In genomic region chrX:154812341-154813101, GRCh38 we compare ENCODE assay signal across 1 cellular context.
TF ChIP-seq lines count a peak whose summit lies in the region.

No MANE protein-coding gene starts in this region.

TF ChIP-seq in HEK293, 187 proteins besides CTCF, POLR2A, EP300 and RAD21 (continued from another document):
- TF ChIP-seq REST (tag by site-specific recombination; IDR thresholded peaks at IDR 0.05) (peak; percentile 65), ZNF146 (tag by site-specific recombination; IDR thresholded peaks at IDR 0.05) (no peak), ZNF510 (tag by site-specific recombination; IDR thresholded peaks at IDR 0.05; ENCODE audit: insufficient replicate concordance) (peak; percentile 48), ZNF214 (tag by site-specific recombination; IDR thresholded peaks at IDR 0.05; ENCODE audit: borderline replicate concordance) (no peak), ZNF518A (tag by site-specific recombination; conservative IDR thresholded peaks at IDR 0.05; ENCODE audit: low read depth) (peak; percentile 91), ZNF433 (tag by site-specific recombination; IDR thresholded peaks at IDR 0.05; ENCODE audit: low read depth) (0 out of 2 replicates have a peak, but pooled peaks have one; percentile 66), ZNF24 (tag by site-specific recombination; IDR thresholded peaks at IDR 0.05) (no peak), ZNF121 (tag by site-specific recombination; IDR thresholded peaks at IDR 0.05) (0 out of 2 replicates have a peak, but pooled peaks have one; percentile 17), RBAK (tag by site-specific recombination; IDR thresholded peaks at IDR 0.05) (peak; percentile 34; the same call in 1 of the 2 replicates), ZNF585B (tag by site-specific recombination; IDR thresholded peaks at IDR 0.05) (no peak), ZNF654 (tag by site-specific recombination; IDR thresholded peaks at IDR 0.05; ENCODE audit: low read depth) (peak; percentile 27), AEBP2 (tag by site-specific recombination; IDR thresholded peaks at IDR 0.05; ENCODE audit: borderline replicate concordance) (no peak), ZNF426 (tag by site-specific recombination; IDR thresholded peaks at IDR 0.05) (peak; percentile 82), ZNF394 (tag by site-specific recombination; IDR thresholded peaks at IDR 0.05; ENCODE audit: borderline replicate concordance) (peak; percentile 91), ZBTB21 (tag by site-specific recombination; IDR thresholded peaks at IDR 0.05) (0 out of 2 replicates have a peak, but pooled peaks have one; percentile 16), ZNF341 (tag by site-specific recombination; IDR thresholded peaks at IDR 0.05; ENCODE audit: low read depth) (0 out of 2 replicates have a peak, but pooled peaks have one; percentile 20), KLF9 (tag by site-specific recombination; IDR thresholded peaks at IDR 0.05; ENCODE audit: low read depth) (no peak), ZNF140 (tag by site-specific recombination; IDR thresholded peaks at IDR 0.05) (peak; percentile 60; the same call in 1 of the 2 replicates), ZNF549 (tag by site-specific recombination; IDR thresholded peaks at IDR 0.05) (no peak), ZNF623 (tag by site-specific recombination; IDR thresholded peaks at IDR 0.05) (peak; percentile 70), ZNF19 (tag by site-specific recombination; IDR thresholded peaks at IDR 0.05; ENCODE audit: low read depth) (0 out of 2 replicates have a peak, but pooled peaks have one; percentile 36), ZNF639 (tag by site-specific recombination; IDR thresholded peaks at IDR 0.05) (no peak), ZNF610 (tag by site-specific recombination; IDR thresholded peaks at IDR 0.05; ENCODE audit: borderline replicate concordance) (no peak), ZNF558 (tag by site-specific recombination; IDR thresholded peaks at IDR 0.05) (peak; percentile 83)
